ENCODE assay signal across 24 cellular contexts in genomic region chr6:145863396-145863795, GRCh38. TPM values are rescaled to one million over a fixed set of nuclear protein-coding genes. Genes with fewer than 3 reads are reported as not detected.
DNase-seq lines count a peak whose midpoint lies in the region; ATAC-seq, FAIRE-seq and TF ChIP-seq lines count a peak whose summit lies in the region.
"Had no signal": no experiment of that assay in that cellular context is flagged by ENCODE, and none has a peak within 500 bp of the region (broad histone marks: within the 10 kb centered on the region; RNA-seq: fewer than 3 reads in every experiment).

No MANE protein-coding gene starts in this region.

- H3K4me3 ChIP-seq in GM12878 (no peak overlapping the region), gastroesophageal sphincter (no peak overlapping the region), right atrium auricular region (no peak overlapping the region)
- H3K4me3 ChIP-seq: ascending aorta, neural progenitor cell, tibial nerve had no signal

- no peak for ATAC-seq in natural killer cell treated with Interleukin-12 subunit alpha and Interleukin-12 subunit beta and Interleukin-15 and Interleukin-18, amount 100 ng/mL, for 72 hours
- ATAC-seq in natural killer cell (no peak), GM12878 (no peak), gastroesophageal sphincter (no peak)
- ATAC-seq: activated CD4-positive, CD25-positive, alpha-beta regulatory T cell treated with anti-CD3 and anti-CD28 coated beads, Interleukin-2, amount 50 U/mL, for 24 hours; sciatic nerve had no signal

- peaks cover 7% of the 10 kb centered on the region for H3K9me3 Mint-ChIP-seq in natural killer cell treated with Interleukin-12 subunit alpha and Interleukin-12 subunit beta and Interleukin-15 and Interleukin-18, amount 100 ng/mL, for 72 hours
- no peaks in the 10 kb centered on the region for H3K9me3 Mint-ChIP-seq in natural killer cell

- 27% methylated on average over 2 of the region's 2 CpGs for WGBS in GM12878 (ENCODE audit: insufficient coverage, insufficient replicate concordance, low lambda C conversion rate, missing lambda C conversion rate)
- 69 to 92% methylated on average over 2 of the region's 2 CpGs for WGBS in gastroesophageal sphincter (ENCODE audit: low coverage in 1 of 2), 2 donors

- H3K27ac ChIP-seq in GM12878 (ENCODE audit: control insufficient read depth, insufficient read depth) (no peak overlapping the region), gastroesophageal sphincter (no peak overlapping the region), right atrium auricular region (no peak overlapping the region)
- H3K27ac ChIP-seq: ascending aorta, neural progenitor cell, tibial nerve had no signal

- in situ Hi-C loops in GM12878 (cut with MboI): no loop called here

- no peak for TF ChIP-seq RAD21 in GM12878 (IDR thresholded peaks at IDR 0.05; ENCODE audit: insufficient read depth, low read depth, low read length)

- POLR2A ChIA-PET in GM12878 (lab: Charles Lee): interaction anchor here (0.7 to 2.0 kb wide), 3 partner anchors 20 to 128 kb away, joined by 4 to 7 read pairs (median 4); partner anchors contain the start of genes EPM2A and FBXO30

- H2AFZ ChIP-seq in GM12878 (ENCODE audit: control insufficient read depth, low read depth, low read length): peak overlapping the region; percentile 52
- H2AFZ ChIP-seq: neural progenitor cell had no signal

- H3K4me1 ChIP-seq in GM12878 (ENCODE audit: control insufficient read depth, insufficient read depth, low read length): peaks cover 35% of the 10 kb centered on the region
- peaks cover 0 to 25% (median 0%) of the 10 kb centered on the region in 3 donors for H3K4me1 ChIP-seq in gastroesophageal sphincter
- H3K4me1 ChIP-seq in right atrium auricular region: peaks cover 0 to 7% of the 10 kb centered on the region in 2 donors
- H3K4me1 ChIP-seq: ascending aorta, neural progenitor cell had no signal

- intact Hi-C loops in natural killer cell (cut with micrococcal nuclease) (loop anchor here (10.0 kb wide), 1 partner anchor 129 kb away; the partner anchor contains the start of gene EPM2A), GM12878 (cut with micrococcal nuclease; ENCODE audit: unreplicated experiment) (no loop called here)

- H3K79me2 ChIP-seq in GM12878 (ENCODE audit: control insufficient read depth, insufficient read depth, low read length): no peaks in the 10 kb centered on the region

- H3K27me3 Mint-ChIP-seq in natural killer cell treated with Interleukin-12 subunit alpha and Interleukin-12 subunit beta and Interleukin-15 and Interleukin-18, amount 100 ng/mL, for 72 hours: no peaks in the 10 kb centered on the region
- H3K27me3 Mint-ChIP-seq in natural killer cell (ENCODE audit: low read depth in 2 of 2): no peaks in the 10 kb centered on the region
- H3K27me3 Mint-ChIP-seq: activated CD4-positive, alpha-beta memory T cell treated with anti-CD3 and anti-CD28 coated beads for 36 hours; activated naive CD8-positive, alpha-beta T cell had no signal

- no peak for FAIRE-seq in GM12878 (lab: Jason Lieb, UNC)
- FAIRE-seq: A204.1, keratinocyte had no signal

- H4K20me1 ChIP-seq in GM12878 (ENCODE audit: control insufficient read depth, insufficient read depth): no peaks in the 10 kb centered on the region

- CTCF ChIA-PET in GM12878 (lab: Yijun Ruan, JAX): interaction anchor here (0.7 to 0.9 kb wide), 2 partner anchors 16 to 22 kb away, joined by 3 to 4 read pairs; no protein-coding TSS in a partner anchor

- no peaks in the 10 kb centered on the region for H3K27me3 ChIP-seq in GM12878 (replicated peaks in 1 of 2; ENCODE audit: control insufficient read depth in 2 of 2, insufficient read depth in 2 of 2, low read length in 1 of 2)
- H3K27me3 ChIP-seq in gastroesophageal sphincter: no peaks in the 10 kb centered on the region
- H3K27me3 ChIP-seq in right atrium auricular region: no peaks in the 10 kb centered on the region
- H3K27me3 ChIP-seq: ascending aorta, neural progenitor cell, tibial nerve had no signal

- H3K4me2 ChIP-seq in GM12878 (ENCODE audit: control insufficient read depth, insufficient read depth): no peak overlapping the region
- H3K4me2 ChIP-seq: neural progenitor cell had no signal

- H3K36me3 ChIP-seq in GM12878 (ENCODE audit: control insufficient read depth in 2 of 2, insufficient read depth in 2 of 2, low read length in 1 of 2) (no peaks in the 10 kb centered on the region), gastroesophageal sphincter (no peaks in the 10 kb centered on the region), right atrium auricular region (no peaks in the 10 kb centered on the region)
- H3K36me3 ChIP-seq: ascending aorta, neural progenitor cell had no signal

- H3K36me3 Mint-ChIP-seq in natural killer cell treated with Interleukin-12 subunit alpha and Interleukin-12 subunit beta and Interleukin-15 and Interleukin-18, amount 100 ng/mL, for 72 hours: peaks cover 14% of the 10 kb centered on the region
- H3K36me3 Mint-ChIP-seq in natural killer cell: peaks cover 8% of the 10 kb centered on the region

- SMC1A ChIA-PET in GM12878 (lab: Charles Lee; ENCODE audit: uncharacterized antibody, unreplicated experiment): interaction anchor here (1.0 to 2.3 kb wide), 5 partner anchors 22 to 128 kb away, joined by 4 to 6 read pairs (median 5); no protein-coding TSS in a partner anchor

- no peak overlapping the region for H3K9ac ChIP-seq in GM12878 (ENCODE audit: control insufficient read depth, insufficient read depth, low read length)
- H3K9ac ChIP-seq: neural progenitor cell had no signal

- no peaks in the 10 kb centered on the region; the same call in 2 of the 3 replicates for H3K9me3 ChIP-seq in GM12878 (replicated peaks; ENCODE audit: control insufficient read depth, insufficient read depth, low read length)
- peaks cover 0 to 8% (median 0%) of the 10 kb centered on the region in 3 donors for H3K9me3 ChIP-seq in gastroesophageal sphincter
- peaks cover 0 to 5% of the 10 kb centered on the region in 2 donors for H3K9me3 ChIP-seq in right atrium auricular region

- H3K4me1 Mint-ChIP-seq in natural killer cell treated with Interleukin-12 subunit alpha and Interleukin-12 subunit beta and Interleukin-15 and Interleukin-18, amount 100 ng/mL, for 72 hours (ENCODE audit: low read depth in 2 of 2): peaks cover 26 to 39% of the 10 kb centered on the region in 2 donors
- peaks cover 32 to 42% of the 10 kb centered on the region in 2 donors for H3K4me1 Mint-ChIP-seq in natural killer cell
- H3K4me1 Mint-ChIP-seq: H9 had no signal

- no peak overlapping the region for H3K27ac Mint-ChIP-seq in natural killer cell treated with Interleukin-12 subunit alpha and Interleukin-12 subunit beta and Interleukin-15 and Interleukin-18, amount 100 ng/mL, for 72 hours
- no peak overlapping the region for H3K27ac Mint-ChIP-seq in natural killer cell
- H3K27ac Mint-ChIP-seq: activated CD4-positive, alpha-beta memory T cell treated with anti-CD3 and anti-CD28 coated beads for 36 hours; activated naive CD8-positive, alpha-beta T cell; H9; neural progenitor cell had no signal

- TF ChIP-seq CTCF in natural killer cell (IDR thresholded peaks at IDR 0.05) (no peak), GM12878 (IDR thresholded peaks at IDR 0.05 in 2 of 3, conservative IDR thresholded peaks at IDR 0.05 in 1 of 3; ENCODE audit: control insufficient read depth in 2 of 3, extremely low read depth in 1 of 3, insufficient read depth in 1 of 3, low read depth in 3 of 3, low read length in 3 of 3) (no peak), gastroesophageal sphincter (IDR thresholded peaks at IDR 0.05) (no peak), right atrium auricular region (IDR thresholded peaks at IDR 0.05) (no peak)

- BruUV-seq in GM12878 (replicated peaks; lab: Mats Ljungman, UMichigan): no TSS peak

- no peak for TF ChIP-seq EP300 in GM12878 (IDR thresholded peaks at IDR 0.05; ENCODE audit: borderline replicate concordance in 1 of 2, control insufficient read depth in 1 of 2, low read depth in 2 of 2, low read length in 2 of 2)
- TF ChIP-seq EP300 in gastroesophageal sphincter (IDR thresholded peaks at IDR 0.05): no peak

- no peak for TF ChIP-seq POLR2A in GM12878 (IDR thresholded peaks at IDR 0.05; ENCODE audit: low read depth, low read length)
- TF ChIP-seq POLR2A in gastroesophageal sphincter (IDR thresholded peaks at IDR 0.05): no peak

- H3K4me3 Mint-ChIP-seq in natural killer cell treated with Interleukin-12 subunit alpha and Interleukin-12 subunit beta and Interleukin-15 and Interleukin-18, amount 100 ng/mL, for 72 hours: peak overlapping the region; percentile 37
- no peak overlapping the region for H3K4me3 Mint-ChIP-seq in natural killer cell
- H3K4me3 Mint-ChIP-seq: activated CD4-positive, alpha-beta memory T cell treated with anti-CD3 and anti-CD28 coated beads for 36 hours; activated naive CD8-positive, alpha-beta T cell; H9; neural progenitor cell had no signal

- RAD21 ChIA-PET in GM12878 (lab: Charles Lee; ENCODE audit: unreplicated experiment): interaction anchor here (1.3 kb wide), 1 partner anchor 49 kb away, joined by 7 read pairs; the partner anchor contains the start of gene FBXO30

- no peak for DNase-seq in natural killer cell treated with Interleukin-12 subunit alpha and Interleukin-12 subunit beta and Interleukin-15 and Interleukin-18, amount 100 ng/mL, for 72 hours (ENCODE audit: low spot score)
- DNase-seq in natural killer cell (no peak), NOMO-1 treated with DMSO at 0.1 percent for 48 hours (lab: John Stamatoyannopoulos, UW; ENCODE audit: unreplicated experiment) (peak; percentile 87), GM12878 (ENCODE audit: low read depth, low spot score) (no peak), NCI-H82 (lab: John Stamatoyannopoulos, UW) (no peak), right atrium auricular region (ENCODE audit: low spot score) (no peak), cortex of kidney (lab: John Stamatoyannopoulos, UW) (no peak)
- DNase-seq: activated CD4-positive, alpha-beta memory T cell treated with anti-CD3 and anti-CD28 coated beads for 36 hours; dermis blood vessel endothelial cell; EL; H9; NCI-H1436 treated with DMSO at 0.1 percent for 48 hours; NCI-H2107; NK-92 treated with Interleukin-12 subunit alpha and Interleukin-12 subunit beta, amount 100 ng/mL, for 24 hours; posterior cingulate gyrus had no signal

RNA-seq across cellular contexts. Expression of gene FBXO30, which starts 48.8 kb away (rescaled TPM):
- 1 to 10 TPM; 6.9 to 7.8 TPM for total RNA-seq in natural killer cell treated with Interleukin-12 subunit alpha and Interleukin-12 subunit beta and Interleukin-15 and Interleukin-18, amount 100 ng/mL, for 72 hours
- total RNA-seq in natural killer cell: 1 to 10 TPM; 3.4 to 6.4 (median 5.9) TPM
- total RNA-seq in GM12878 (2013; cell fraction: nucleolus; rRNA removed): 12.8 and 13.3 TPM in 2 replicates
- 5.3 and 6.6 TPM in 2 replicates for total RNA-seq in GM12878 (2014; rRNA removed)
- total RNA-seq in GM12878 (2014; rRNA removed; fragmentation: Illumina TruSeq; extraction: Trizol): 4.4 and 5.2 TPM in 2 replicates
- 6.9 and 7.2 TPM in 2 replicates for total RNA-seq in GM12878 (2021)
- 2.0 TPM for polyA plus RNA-seq in GM12878 (2011; ENCODE audit: low read depth)
- 5.3 and 7.3 TPM in 2 replicates for polyA plus RNA-seq in GM12878 (2011; rRNA removed)
- polyA plus RNA-seq in GM12878 (2011; cell fraction: cytosol; rRNA removed): 1.5 and 1.7 TPM in 2 replicates
- polyA plus RNA-seq in GM12878 (2011; cell fraction: nucleus; rRNA removed): 2.9 and 3.3 TPM in 2 replicates
- 3.0 and 3.3 TPM in 2 replicates for polyA plus RNA-seq in GM12878 (2012)
- 5.9 and 7.1 TPM in 2 replicates for polyA plus RNA-seq in GM12878 (2014; fragmentation: Illumina TruSeq; extraction: Trizol)
- polyA plus RNA-seq in GM12878 (2014; fragmentation: Nextera tagmentation; extraction: Ambion mirVana): 1 to 10 TPM; 1.7 to 1.9 TPM
- polyA plus RNA-seq in GM12878 (2014; rRNA removed): 3.0 and 3.8 TPM in 2 replicates
- 1 to 10 TPM; 5.3 to 5.7 TPM for polyA plus RNA-seq in GM12878 (2016; fragmentation: Nextera tagmentation; extraction: Ambion mirVana)
- 5.4 and 9.5 TPM in 2 replicates for polyA minus RNA-seq in GM12878 (2011; rRNA and poly(A)+ RNA removed)
- 2.3 and 2.8 TPM in 2 replicates for polyA minus RNA-seq in GM12878 (2011; cell fraction: cytosol; rRNA and poly(A)+ RNA removed)
- polyA minus RNA-seq in GM12878 (2011; cell fraction: nucleus; rRNA and poly(A)+ RNA removed): 6.0 and 8.8 TPM in 2 replicates
- total RNA-seq in gastroesophageal sphincter: 100 to 1,000 TPM in 1 of 4 donors, 10 to 100 TPM in 3; 47.7 to 102 (median 63.1) TPM
- 10 to 100 TPM in 1 of 2 donors, 1 to 10 TPM in 1; 9.8 to 10.9 TPM for total RNA-seq in right atrium auricular region
